8 cellular contexts compared by ENCODE assay signal in the genomic region with DNA sequence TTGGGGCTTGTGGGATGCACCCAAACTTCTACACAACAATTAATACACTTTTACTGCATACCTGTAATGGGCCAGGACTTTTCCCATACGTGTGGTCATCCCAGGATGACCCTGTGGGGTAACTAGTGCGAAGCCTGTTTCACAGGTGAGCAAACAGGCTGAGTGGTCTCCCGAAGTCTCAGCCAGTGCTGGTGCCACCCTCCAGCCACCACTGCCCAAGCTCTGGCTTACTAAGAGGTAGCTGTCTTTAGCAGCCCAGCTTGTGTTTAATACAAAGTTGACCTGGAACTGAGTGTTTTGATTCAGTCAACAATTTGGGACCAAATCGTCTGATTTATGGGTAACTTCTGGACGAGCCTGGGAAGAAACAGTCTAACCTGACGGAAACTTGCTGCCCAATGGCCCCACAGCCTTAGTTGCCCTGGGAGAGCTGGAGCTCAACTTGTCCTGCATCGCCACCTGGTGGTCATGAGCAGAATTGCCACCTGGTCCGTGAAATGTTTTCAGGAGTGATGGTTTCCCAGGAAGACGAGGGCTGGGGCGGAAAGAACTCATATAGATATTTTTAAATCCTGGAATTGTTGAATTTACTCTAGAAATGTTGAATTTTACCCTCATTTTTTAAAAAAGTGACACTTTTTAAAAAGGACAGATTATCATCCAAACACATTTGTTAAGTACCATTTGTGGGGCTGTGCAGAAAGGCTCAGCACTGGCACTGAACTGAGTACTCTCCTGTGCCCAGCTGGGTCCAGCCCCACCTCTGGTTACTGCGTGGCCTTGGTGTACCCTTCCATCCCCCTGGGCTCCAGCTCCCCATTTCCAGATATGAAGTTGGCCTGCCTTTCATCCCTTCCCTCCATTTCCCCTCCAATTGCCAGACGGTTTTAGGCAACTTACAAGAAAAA.
DNase-seq lines count a peak whose midpoint lies in the region; ATAC-seq and TF ChIP-seq lines count a peak whose summit lies in the region.

No MANE protein-coding gene starts in this region.

- DNase-seq in NCI-H510A treated with DMSO at 0.1 percent for 48 hours (lab: John Stamatoyannopoulos, UW) = peak; percentile 80
- DNase-seq in NCI-H510A (lab: John Stamatoyannopoulos, UW) = no peak
- DNase-seq in M059J (ENCODE audit: low read depth) = peak; percentile 84
- DNase-seq in SW 1271 (lab: John Stamatoyannopoulos, UW) = peak; percentile 26 to 68
- peak; percentile 54 for DNase-seq in activated naive CD8-positive, alpha-beta T cell treated with anti-CD3 and anti-CD28 coated beads, Interleukin-2, amount 50 U/mL, for 16 hours (ENCODE audit: low read depth, low spot score)
- DNase-seq in cardiac septum (ENCODE audit: low spot score) = peak; percentile 92
- peak; percentile 81 to 90 for DNase-seq in psoas muscle
- peak; percentile 82 to 90 for DNase-seq in vagina (ENCODE audit: extremely low spot score in 2 of 2)

- TF ChIP-seq POLR2A in vagina (IDR thresholded peaks at IDR 0.05) = no peak

- H3K4me3 ChIP-seq in psoas muscle (no peak overlapping the region), vagina (no peak overlapping the region)

- intact Hi-C loops in cardiac septum (cut with DNase I) = loop anchor here (1.0 to 5.0 kb wide), 3 partner anchors 45 to 350 kb away; no protein-coding TSS in a partner anchor
- intact Hi-C loops in psoas muscle (cut with DNase I) = loop anchor here (1.0 to 10.0 kb wide), 2 partner anchors 235 to 347 kb away; no protein-coding TSS in a partner anchor
- intact Hi-C loops in vagina (cut with DNase I) = loop anchor here (5.0 kb wide), 1 partner anchor 235 kb away; no protein-coding TSS in a partner anchor

- H3K27me3 ChIP-seq in psoas muscle (ENCODE audit: insufficient read depth in 3 of 3, low read length in 2 of 3) (no peaks in the 10 kb centered on the region), vagina (no peaks in the 10 kb centered on the region)

- H3K27ac ChIP-seq in psoas muscle (no peak overlapping the region), vagina (no peak overlapping the region)

- WGBS in psoas muscle, 3 donors = 26 to 34% (median 27%) methylated on average over 12 of the region's 12 CpGs

- H3K9me3 ChIP-seq in psoas muscle (no peaks in the 10 kb centered on the region), vagina (no peaks in the 10 kb centered on the region)

- H3K4me1 ChIP-seq in psoas muscle (peaks cover 4% of the 10 kb centered on the region), vagina (peaks cover 16% of the 10 kb centered on the region)

- TF ChIP-seq CTCF in psoas muscle (IDR thresholded peaks at IDR 0.05) (peak; percentile 98), vagina (IDR thresholded peaks at IDR 0.05) (peak; percentile 95 to 100 (median 99))

- ATAC-seq in psoas muscle = peak; percentile 78 to 92 (median 84)

- H3K36me3 ChIP-seq in psoas muscle (ENCODE audit: insufficient read depth in 1 of 2, low read depth in 1 of 2) (no peaks in the 10 kb centered on the region), vagina (no peaks in the 10 kb centered on the region)
